Comparison of ENCODE assay signal across 18 cellular contexts in the genomic region with DNA sequence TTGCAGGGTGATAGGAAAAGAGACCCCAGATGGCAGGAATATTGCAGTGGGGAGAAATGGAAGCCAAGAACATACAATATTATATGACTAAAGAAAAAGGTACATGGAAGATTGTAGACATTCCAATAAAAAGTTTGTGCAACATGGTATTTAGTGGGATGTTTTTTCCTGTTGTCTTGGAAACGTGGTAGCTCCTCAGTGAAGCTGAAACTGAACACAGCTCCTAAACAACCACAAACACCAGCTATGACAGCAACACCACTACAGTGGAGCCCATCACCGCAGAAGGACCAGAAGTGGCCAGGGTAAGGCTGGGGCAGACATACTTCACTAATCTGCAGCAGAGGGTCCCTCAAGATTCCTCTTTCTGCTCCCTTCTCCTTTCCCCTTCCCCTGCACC.
"Had no signal": no experiment of that assay in that cellular context is flagged by ENCODE, and none has a peak within 500 bp of the region (broad histone marks: within the 10 kb centered on the region; RNA-seq: fewer than 3 reads in every experiment).

No MANE protein-coding gene starts in this region.

- H3K36me3 ChIP-seq: prostate gland had no signal

- ATAC-seq: left colon; mucosa of descending colon; natural killer cell treated with Interleukin-12 subunit alpha and Interleukin-12 subunit beta and Interleukin-15 and Interleukin-18, amount 100 ng/mL, for 72 hours; sciatic nerve had no signal

- H3K27ac ChIP-seq: prostate gland had no signal

- H3K9me3 ChIP-seq: mucosa of descending colon, prostate gland had no signal

- H3K4me3 ChIP-seq: mucosa of descending colon, prostate gland had no signal

- DNase-seq: activated CD4-positive, alpha-beta memory T cell treated with anti-CD3 and anti-CD28 coated beads, Interleukin-2, amount 10 ng/mL, durations not matched to agents 7 days and 5 days; activated CD4-positive, alpha-beta T cell treated with anti-CD3 and anti-CD28 coated beads for 1 hour; activated gamma-delta T cell; activated T-cell treated with anti-CD3 and anti-CD28 coated beads, Interleukin-2, amount 50 U/mL, for 48 hours; anterior cingulate cortex; effector CD4-positive, alpha-beta T cell; hypothalamus; immature natural killer cell; left colon; mammary epithelial cell; mucosa of descending colon; occipital lobe; stimulated activated naive CD4-positive, alpha-beta T cell treated with Interleukin-2 at 50 U/mL for 16 hours; SW 1271; trophoblast cell had no signal

- H3K4me1 ChIP-seq: prostate gland had no signal
